In genomic region chr2:20507166-20507692, GRCh38 we compare ENCODE assay signal across 8 cellular contexts.
DNase-seq lines count a peak whose midpoint lies in the region; ATAC-seq and TF ChIP-seq lines count a peak whose summit lies in the region.

No MANE protein-coding gene starts in this region.

- peak; percentile 99 for ATAC-seq in GM19395 (IDR thresholded peaks at IDR 0.05; ENCODE audit: unreplicated experiment)
- peak; percentile 99 for ATAC-seq in HG03175 (IDR thresholded peaks at IDR 0.05; ENCODE audit: unreplicated experiment)
- peak; percentile 86 for ATAC-seq in activated CD8-positive, alpha-beta T cell treated with anti-CD3 and anti-CD28 coated beads for 36 hours

- CTCF ChIA-PET in activated CD8-positive, alpha-beta T cell treated with anti-CD3 and anti-CD28 coated beads for 36 hours (lab: Charles Lee), result no interaction called here

- TF ChIP-seq CTCF in activated CD8-positive, alpha-beta T cell treated with anti-CD3 and anti-CD28 coated beads for 36 hours (IDR thresholded peaks at IDR 0.05), result no peak
- TF ChIP-seq CTCF in chondrocyte (IDR thresholded peaks at IDR 0.05), result no peak

- H3K27me3 Mint-ChIP-seq in activated CD8-positive, alpha-beta T cell treated with anti-CD3 and anti-CD28 coated beads for 36 hours, result peaks cover 5% of the 10 kb centered on the region
- H3K27me3 Mint-ChIP-seq in chondrocyte (ENCODE audit: low read depth), result no peaks in the 10 kb centered on the region

- no peak overlapping the region for H3K4me3 Mint-ChIP-seq in activated CD8-positive, alpha-beta T cell treated with anti-CD3 and anti-CD28 coated beads for 36 hours
- H3K4me3 Mint-ChIP-seq in chondrocyte (ENCODE audit: unreplicated experiment), result no peak overlapping the region

- intact Hi-C loops in activated CD8-positive, alpha-beta T cell treated with anti-CD3 and anti-CD28 coated beads for 36 hours (cut with micrococcal nuclease), result no loop called here
- intact Hi-C loops in posterior vena cava (cut with DNase I), result no loop called here

- peaks cover 7% of the 10 kb centered on the region for H3K4me1 Mint-ChIP-seq in activated CD8-positive, alpha-beta T cell treated with anti-CD3 and anti-CD28 coated beads for 36 hours (ENCODE audit: low read depth)
- peaks cover 8% of the 10 kb centered on the region for H3K4me1 Mint-ChIP-seq in chondrocyte (ENCODE audit: low read depth)

- H3K36me3 Mint-ChIP-seq in activated CD8-positive, alpha-beta T cell treated with anti-CD3 and anti-CD28 coated beads for 36 hours (ENCODE audit: low read depth), result no peaks in the 10 kb centered on the region
- no peaks in the 10 kb centered on the region for H3K36me3 Mint-ChIP-seq in chondrocyte (ENCODE audit: low read depth)

- H3K27ac Mint-ChIP-seq in activated CD8-positive, alpha-beta T cell treated with anti-CD3 and anti-CD28 coated beads for 36 hours, result peak overlapping the region; percentile 23
- no peak overlapping the region for H3K27ac Mint-ChIP-seq in chondrocyte (ENCODE audit: unreplicated experiment)

- POLR2A ChIA-PET in activated CD8-positive, alpha-beta T cell treated with anti-CD3 and anti-CD28 coated beads for 36 hours (lab: Charles Lee), result no interaction called here

- H3K9me3 Mint-ChIP-seq in activated CD8-positive, alpha-beta T cell treated with anti-CD3 and anti-CD28 coated beads for 36 hours, result no peaks in the 10 kb centered on the region
- no peaks in the 10 kb centered on the region for H3K9me3 Mint-ChIP-seq in chondrocyte (ENCODE audit: low read depth)

- DNase-seq in EH (ENCODE audit: low read depth) (peak; percentile 47), AG20443 (ENCODE audit: low spot score) (no peak), NCI-H446 (lab: John Stamatoyannopoulos, UW) (no peak), chondrocyte (ENCODE audit: low spot score) (no peak), posterior vena cava (ENCODE audit: low spot score) (no peak)
- DNase-seq in activated CD8-positive, alpha-beta T cell treated with anti-CD3 and anti-CD28 coated beads for 36 hours, result peak; percentile 66

Comparison
In these comparisons a context has a peak if more than half of its experiments do, and no peak if none do; other contexts are left out.
1. DNase-seq: peak in EH (single experiment) and activated CD8-positive, alpha-beta T cell treated with anti-CD3 and anti-CD28 coated beads for 36 hours (single experiment); none in AG20443 (single experiment), NCI-H446 (0 of 2), chondrocyte (single experiment) and posterior vena cava (single experiment).
2. Peak in every context shown above with its lines, with median percentiles within 50 percentile points of each other: ATAC-seq.